ENCODE assay signal across 17 cellular contexts in genomic region chr11:48114740-48115139, GRCh38.
A peak's percentile ranks its signal among the peaks of the same experiment; 100 is the strongest.
DNase-seq lines count a peak whose midpoint lies in the region; ATAC-seq, FAIRE-seq and TF ChIP-seq lines count a peak whose summit lies in the region.
"Had no signal": no experiment of that assay in that cellular context is flagged by ENCODE, and none has a peak within 500 bp of the region (broad histone marks: within the 10 kb centered on the region; RNA-seq: fewer than 3 reads in every experiment).

No MANE protein-coding gene starts in this region.

- H3K4me3 Mint-ChIP-seq in CD4-positive, CD25-positive, alpha-beta regulatory T cell: no peak overlapping the region
- H3K4me3 Mint-ChIP-seq in activated naive CD8-positive, alpha-beta T cell treated with anti-CD3 and anti-CD28 coated beads, Interleukin-2, amount 50 U/mL, for 24 hours: no peak overlapping the region
- H3K4me3 Mint-ChIP-seq: CD4-positive, alpha-beta T cell; H9 had no signal

- FAIRE-seq in K562 (lab: Jason Lieb, UNC): no peak
- FAIRE-seq: GM19239 had no signal

- no peaks in the 10 kb centered on the region for H3K79me2 ChIP-seq in K562 (ENCODE audit: control insufficient read depth, insufficient read depth, low read length)

- no peak overlapping the region for H2AFZ ChIP-seq in K562 (ENCODE audit: low read depth, low read length)

- TF ChIP-seq RAD21 in K562 (CRISPR knock-in tag; conservative IDR thresholded peaks at IDR 0.05 in 1 of 2, IDR thresholded peaks at IDR 0.05 in 1 of 2): no peak

- H3K36me3 ChIP-seq in CD4-positive, CD25-positive, alpha-beta regulatory T cell (ENCODE audit: control insufficient read depth, insufficient read depth, low read length): peaks cover 40% of the 10 kb centered on the region
- no peaks in the 10 kb centered on the region for H3K36me3 ChIP-seq in K562 (ENCODE audit: control insufficient read depth, insufficient read depth, low read length)

- 27% methylated on average over 1 of the region's 1 CpG for WGBS in K562 (ENCODE audit: insufficient coverage, low coverage, missing lambda C conversion rate)

- peaks cover 9 to 26% (median 15%) of the 10 kb centered on the region in 4 donors for H3K4me1 Mint-ChIP-seq in CD4-positive, CD25-positive, alpha-beta regulatory T cell
- H3K4me1 Mint-ChIP-seq in activated naive CD8-positive, alpha-beta T cell treated with anti-CD3 and anti-CD28 coated beads, Interleukin-2, amount 50 U/mL, for 24 hours: peaks cover 17% of the 10 kb centered on the region

- BruUV-seq in K562 (replicated peaks; lab: Mats Ljungman, UMichigan): no TSS peak

- TF ChIP-seq POLR2A in K562 (conservative IDR thresholded peaks at IDR 0.05): no peak

- POLR2A ChIA-PET in K562 (lab: Yijun Ruan, JAX): interaction anchor here (1.1 kb wide), 1 partner anchor 10 kb away, joined by 5 read pairs; no protein-coding TSS in a partner anchor

- no peak overlapping the region for H3K4me2 ChIP-seq in K562 (ENCODE audit: insufficient read depth, low read length)
- H3K4me2 ChIP-seq: BLaER1 treated with 17β-estradiol and CSF1 and Interleukin-3, amounts not matched to agents 10 nM and 100 nM had no signal

- intact Hi-C loops in K562 (cut with micrococcal nuclease): loop anchor here (5.0 to 10.0 kb wide), 2 partner anchors 250 to 347 kb away; partner anchors contain the start of gene FNBP4

- H3K4me3 ChIP-seq in CD4-positive, CD25-positive, alpha-beta regulatory T cell (ENCODE audit: low read depth, low read length): no peak overlapping the region
- no peak overlapping the region for H3K4me3 ChIP-seq in K562

- TF ChIP-seq CTCF in K562 (IDR thresholded peaks at IDR 0.05 in 2 of 3, conservative IDR thresholded peaks at IDR 0.05 in 1 of 3; ENCODE audit: insufficient read depth in 2 of 3, low read depth in 1 of 3, low read length in 3 of 3): no peak

- ATAC-seq in CD4-positive, CD25-positive, alpha-beta regulatory T cell (ENCODE audit: low read depth in 2 of 2): no peak
- no peak for ATAC-seq in K562
- ATAC-seq in HG02938 (IDR thresholded peaks at IDR 0.05; ENCODE audit: unreplicated experiment): no peak
- ATAC-seq in activated naive CD8-positive, alpha-beta T cell treated with anti-CD3 and anti-CD28 coated beads, Interleukin-2, amount 50 U/mL, for 24 hours: no peak
- ATAC-seq in HG03139 (IDR thresholded peaks at IDR 0.05; ENCODE audit: unreplicated experiment): no peak

- no peaks in the 10 kb centered on the region for H3K9me1 ChIP-seq in K562 (ENCODE audit: control insufficient read depth, insufficient read depth, low read length)

- no peaks in the 10 kb centered on the region for H3K27me3 Mint-ChIP-seq in CD4-positive, CD25-positive, alpha-beta regulatory T cell
- H3K27me3 Mint-ChIP-seq in activated naive CD8-positive, alpha-beta T cell treated with anti-CD3 and anti-CD28 coated beads, Interleukin-2, amount 50 U/mL, for 24 hours: no peaks in the 10 kb centered on the region
- H3K27me3 Mint-ChIP-seq: CD4-positive, alpha-beta T cell had no signal

- H3K4me1 ChIP-seq in CD4-positive, CD25-positive, alpha-beta regulatory T cell (ENCODE audit: control insufficient read depth, insufficient read depth, low read length, poor library complexity, severe bottlenecking): peaks cover 6% of the 10 kb centered on the region
- peaks cover under 1% of the 10 kb centered on the region in 2 experiments; a peak in 4 of 5 replicates for H3K4me1 ChIP-seq in K562 (replicated peaks in 1 of 2; ENCODE audit: control insufficient read depth in 2 of 2, insufficient read depth in 2 of 2, low read length in 2 of 2)

- peak overlapping the region in 2 of 3 donors; percentile 19 to 85 for H3K27ac Mint-ChIP-seq in CD4-positive, CD25-positive, alpha-beta regulatory T cell
- no peak overlapping the region for H3K27ac Mint-ChIP-seq in activated naive CD8-positive, alpha-beta T cell treated with anti-CD3 and anti-CD28 coated beads, Interleukin-2, amount 50 U/mL, for 24 hours
- H3K27ac Mint-ChIP-seq: CD4-positive, alpha-beta T cell; H9 had no signal

- no peaks in the 10 kb centered on the region for H4K20me1 ChIP-seq in K562 (replicated peaks; ENCODE audit: control insufficient read depth, insufficient read depth, low read length)

- H3K36me3 Mint-ChIP-seq in CD4-positive, CD25-positive, alpha-beta regulatory T cell: peaks cover 57% of the 10 kb centered on the region
- peaks cover 27% of the 10 kb centered on the region for H3K36me3 Mint-ChIP-seq in activated naive CD8-positive, alpha-beta T cell treated with anti-CD3 and anti-CD28 coated beads, Interleukin-2, amount 50 U/mL, for 24 hours (ENCODE audit: low read depth)

- no peak for TF ChIP-seq EP300 in K562 (IDR thresholded peaks at IDR 0.05; ENCODE audit: low read length)

- CTCF ChIA-PET in K562 (lab: Yijun Ruan, JAX; ENCODE audit: low intra/inter-chr PET ratio): interaction anchor here (1.6 kb wide), 1 partner anchor 180 kb away, joined by 5 read pairs; no protein-coding TSS in a partner anchor

- no peak overlapping the region for H3K27ac ChIP-seq in CD4-positive, CD25-positive, alpha-beta regulatory T cell (ENCODE audit: insufficient read depth, low read length, poor library complexity, severe bottlenecking)
- H3K27ac ChIP-seq in K562 (ENCODE audit: extremely low read depth, low read depth, low read length): no peak overlapping the region
- H3K27ac ChIP-seq: BLaER1 treated with 17β-estradiol and CSF1 and Interleukin-3, amounts not matched to agents 10 nM and 100 nM; HL-60 had no signal

- no peak overlapping the region for H3K9ac ChIP-seq in K562 (ENCODE audit: insufficient read depth in 1 of 2, low read depth in 2 of 2, low read length in 2 of 2)
- H3K9ac ChIP-seq: BLaER1 treated with 17β-estradiol and CSF1 and Interleukin-3, amounts not matched to agents 10 nM and 100 nM had no signal

- DNase-seq in NCI-H2227 (lab: John Stamatoyannopoulos, UW; ENCODE audit: unreplicated experiment) (peak; percentile 23), NCI-H2227 treated with DMSO at 0.1 percent for 48 hours (lab: John Stamatoyannopoulos, UW) (no peak), KBM-7 (peak; percentile 45), K562 (ENCODE audit: extremely low read depth in 1 of 4, low spot score in 3 of 4) (no peak)
- DNase-seq in CD4-positive, CD25-positive, alpha-beta regulatory T cell: no peak
- DNase-seq in activated naive CD8-positive, alpha-beta T cell treated with anti-CD3 and anti-CD28 coated beads, Interleukin-2, amount 50 U/mL, for 24 hours: no peak
- DNase-seq: ACHN; CD4-positive, alpha-beta T cell; DND-41; GDM1; GOT3; H9 had no signal

- peaks cover 0 to 14% (median 5%) of the 10 kb centered on the region in 7 donors for H3K9me3 Mint-ChIP-seq in CD4-positive, CD25-positive, alpha-beta regulatory T cell
- peaks cover 9% of the 10 kb centered on the region for H3K9me3 Mint-ChIP-seq in activated naive CD8-positive, alpha-beta T cell treated with anti-CD3 and anti-CD28 coated beads, Interleukin-2, amount 50 U/mL, for 24 hours

- H3K27me3 ChIP-seq in CD4-positive, CD25-positive, alpha-beta regulatory T cell (ENCODE audit: control insufficient read depth, insufficient read depth, low read length): no peaks in the 10 kb centered on the region
- H3K27me3 ChIP-seq in K562 (ENCODE audit: control insufficient read depth in 2 of 2, insufficient read depth in 2 of 2, low read length in 2 of 2): no peaks in the 10 kb centered on the region
- H3K27me3 ChIP-seq: BLaER1 treated with 17β-estradiol and CSF1 and Interleukin-3, amounts not matched to agents 10 nM and 100 nM had no signal

- H3K9me3 ChIP-seq in CD4-positive, CD25-positive, alpha-beta regulatory T cell (ENCODE audit: control insufficient read depth in 2 of 2, low read length in 2 of 2): peaks cover 14 to 16% of the 10 kb centered on the region in 2 experiments
- H3K9me3 ChIP-seq in K562 (replicated peaks; ENCODE audit: control insufficient read depth, insufficient read depth, low read depth, low read length): peaks cover 5% of the 10 kb centered on the region

- in situ Hi-C loops in KBM-7 (cut with MboI; ENCODE audit: low pct_unique_long_range_greater_than_20kb, low sequenced_read_pairs) (no loop called here), K562 (cut with MboI) (no loop called here)

TF ChIP-seq in K562, 482 proteins besides CTCF, POLR2A, EP300 and RAD21:
- TF ChIP-seq ZNF551 (CRISPR knock-in tag; IDR thresholded peaks at IDR 0.05): no peak
- no peak for TF ChIP-seq SMC3 (conservative IDR thresholded peaks at IDR 0.05; ENCODE audit: insufficient read depth, low read depth, low read length)
- 0 out of 2 replicates have a peak, but pooled peaks have one; percentile 46 for TF ChIP-seq ZEB2 (IDR thresholded peaks at IDR 0.05)
- peak in 1 of 2 experiments; percentile 75; a peak in 1 of 3 replicates for TF ChIP-seq CBX3 (IDR thresholded peaks at IDR 0.05; ENCODE audit: borderline replicate concordance in 1 of 2, low read length in 2 of 2)
- peak; percentile 93 for TF ChIP-seq TRIM28 (IDR thresholded peaks at IDR 0.05)
- TF ChIP-seq, protein P1, sequence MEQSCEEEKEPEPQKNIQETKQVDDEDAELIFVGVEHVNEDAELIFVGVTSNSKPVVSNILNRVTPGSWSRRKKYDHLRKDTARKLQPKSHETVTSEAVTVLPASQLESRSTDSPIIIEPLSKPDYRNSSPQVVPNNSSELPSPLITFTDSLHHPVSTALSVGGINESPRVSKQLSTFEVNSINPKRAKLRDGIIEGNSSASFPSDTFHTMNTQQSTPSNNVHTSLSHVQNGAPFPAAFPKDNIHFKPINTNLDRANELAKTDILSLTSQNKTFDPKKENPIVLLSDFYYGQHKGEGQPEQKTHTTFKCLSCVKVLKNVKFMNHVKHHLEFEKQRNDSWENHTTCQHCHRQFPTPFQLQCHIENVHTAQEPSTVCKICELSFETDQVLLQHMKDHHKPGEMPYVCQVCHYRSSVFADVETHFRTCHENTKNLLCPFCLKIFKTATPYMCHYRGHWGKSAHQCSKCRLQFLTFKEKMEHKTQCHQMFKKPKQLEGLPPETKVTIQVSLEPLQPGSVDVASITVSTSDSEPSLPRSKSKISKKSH (CRISPR knock-in tag; IDR thresholded peaks at IDR 0.05): 0 out of 2 replicates have a peak, but pooled peaks have one; percentile 59
- peak; percentile 39; the same call in 1 of the 2 replicates for TF ChIP-seq EHMT2 (IDR thresholded peaks at IDR 0.05)
- TF ChIP-seq ZNF280A (IDR thresholded peaks at IDR 0.05; ENCODE audit: low read depth, partially characterized antibody): peak; percentile 23
- TF ChIP-seq TRIM24 (IDR thresholded peaks at IDR 0.05): peak in 1 of 2 experiments; percentile 62; a peak in 2 of 4 replicates

Comparison
In these comparisons a context has a peak if more than half of its experiments do, and no peak if none do; other contexts are left out.
1. DNase-seq: peak in NCI-H2227 (single experiment) and KBM-7 (single experiment); none in NCI-H2227 treated with DMSO at 0.1 percent for 48 hours (single experiment), CD4-positive, CD25-positive, alpha-beta regulatory T cell (0 of 3), K562 (0 of 4) and activated naive CD8-positive, alpha-beta T cell treated with anti-CD3 and anti-CD28 coated beads, Interleukin-2, amount 50 U/mL, for 24 hours (single experiment).